ENCODE assay signal across 17 cellular contexts in genomic region chr6:1850581-1851157, GRCh38.
"Had no signal": no experiment of that assay in that cellular context is flagged by ENCODE, and none has a peak within 500 bp of the region (broad histone marks: within the 10 kb centered on the region; RNA-seq: fewer than 3 reads in every experiment).

No MANE protein-coding gene starts in this region.

- H3K4me1 ChIP-seq: colonic mucosa, esophagus squamous epithelium, lower lobe of right lung had no signal

- H3K27me3 Mint-ChIP-seq: activated B cell treated with CpG ODN at 0.5 μM for 24 hours; activated naive CD8-positive, alpha-beta T cell; brain; naive B cell had no signal

- H3K27ac ChIP-seq: colonic mucosa, esophagus squamous epithelium, lower lobe of right lung, thoracic aorta had no signal

- H3K9me3 Mint-ChIP-seq: activated B cell treated with CpG ODN at 0.5 μM for 24 hours; activated T-cell treated with anti-CD3 and anti-CD28 coated beads, Interleukin-2, amount 50 U/mL, for 72 hours; stimulated activated effector memory CD8-positive, alpha-beta T cell treated with anti-CD3 and anti-CD28 coated beads, Interleukin-12 subunit alpha, Interleukin-12 subunit beta, amount 100 ng/mL, for 72 hours had no signal

- ATAC-seq: activated CD8-positive, alpha-beta T cell treated with anti-CD3 and anti-CD28 coated beads, Interleukin-2, amount 10 ng/mL, durations not matched to agents 7 days and 5 days; activated T-cell treated with anti-CD3 and anti-CD28 coated beads, Interleukin-2, amount 50 U/mL, for 72 hours; lower lobe of right lung; stimulated activated effector memory CD8-positive, alpha-beta T cell treated with anti-CD3 and anti-CD28 coated beads, Interleukin-12 subunit alpha, Interleukin-12 subunit beta, amount 100 ng/mL, for 72 hours had no signal

- H3K4me1 Mint-ChIP-seq: stimulated activated effector memory CD8-positive, alpha-beta T cell treated with anti-CD3 and anti-CD28 coated beads, Interleukin-12 subunit alpha, Interleukin-12 subunit beta, amount 100 ng/mL, for 72 hours had no signal

- H3K9me3 ChIP-seq: colonic mucosa, lower lobe of right lung, neutrophil, thoracic aorta had no signal

- H3K4me3 Mint-ChIP-seq: activated B cell treated with CpG ODN at 0.5 μM for 24 hours; activated CD8-positive, alpha-beta T cell treated with anti-CD3 and anti-CD28 coated beads, Interleukin-2, amount 10 ng/mL, durations not matched to agents 7 days and 5 days; activated naive CD8-positive, alpha-beta T cell; activated T-cell treated with anti-CD3 and anti-CD28 coated beads, Interleukin-2, amount 50 U/mL, for 72 hours; stimulated activated effector memory CD8-positive, alpha-beta T cell treated with anti-CD3 and anti-CD28 coated beads, Interleukin-12 subunit alpha, Interleukin-12 subunit beta, amount 100 ng/mL, for 72 hours had no signal

- H3K36me3 ChIP-seq: colonic mucosa, esophagus squamous epithelium, lower lobe of right lung, neutrophil, thoracic aorta had no signal

- H3K36me3 Mint-ChIP-seq: stimulated activated effector memory CD8-positive, alpha-beta T cell treated with anti-CD3 and anti-CD28 coated beads, Interleukin-12 subunit alpha, Interleukin-12 subunit beta, amount 100 ng/mL, for 72 hours had no signal

- DNase-seq: activated B cell treated with CpG ODN at 0.5 μM for 24 hours; activated CD4-positive, alpha-beta T cell treated with anti-CD3 and anti-CD28 coated beads for 48 hours; activated CD8-positive, alpha-beta memory T cell treated with anti-CD3 and anti-CD28 coated beads, Interleukin-2, amount 50 U/mL, for 4 hours; activated CD8-positive, alpha-beta T cell treated with anti-CD3 and anti-CD28 coated beads, Interleukin-2, amount 10 ng/mL, durations not matched to agents 7 days and 5 days; activated gamma-delta T cell; activated T-cell treated with anti-CD3 and anti-CD28 coated beads, Interleukin-2, amount 50 U/mL, for 72 hours; central memory CD4-positive, alpha-beta T cell; colonic mucosa; esophagus squamous epithelium; foreskin fibroblast; lower lobe of right lung; naive B cell had no signal

- H3K27me3 ChIP-seq: colonic mucosa, esophagus squamous epithelium, neutrophil had no signal

- H3K4me3 ChIP-seq: colonic mucosa, esophagus squamous epithelium, lower lobe of right lung, thoracic aorta had no signal

- H3K27ac Mint-ChIP-seq: activated B cell treated with CpG ODN at 0.5 μM for 24 hours; activated CD8-positive, alpha-beta T cell treated with anti-CD3 and anti-CD28 coated beads, Interleukin-2, amount 10 ng/mL, durations not matched to agents 7 days and 5 days; activated naive CD8-positive, alpha-beta T cell; activated T-cell treated with anti-CD3 and anti-CD28 coated beads, Interleukin-2, amount 50 U/mL, for 72 hours; naive B cell; stimulated activated effector memory CD8-positive, alpha-beta T cell treated with anti-CD3 and anti-CD28 coated beads, Interleukin-12 subunit alpha, Interleukin-12 subunit beta, amount 100 ng/mL, for 72 hours had no signal
